19 cellular contexts compared by ENCODE assay signal in the genomic region with DNA sequence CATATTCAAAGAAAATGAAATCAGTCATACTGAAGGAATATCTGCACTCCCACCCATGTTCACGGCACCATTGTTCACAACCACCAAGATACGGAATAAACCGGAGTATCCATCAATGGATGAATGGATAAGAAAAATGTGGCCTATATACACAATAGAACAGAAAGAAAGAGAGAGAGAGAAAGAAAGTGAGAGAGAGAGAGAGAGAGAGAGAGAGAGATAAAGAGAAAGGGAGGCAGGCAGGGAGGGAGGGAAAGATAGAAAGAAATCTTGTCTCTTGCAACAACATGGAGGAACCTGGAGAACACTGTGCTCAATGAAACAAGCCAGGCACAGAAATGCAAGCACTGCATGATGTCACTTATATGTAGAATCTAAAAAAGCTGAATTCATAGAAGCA.
"Had no signal": no experiment of that assay in that cellular context is flagged by ENCODE, and none has a peak within 500 bp of the region (broad histone marks: within the 10 kb centered on the region; RNA-seq: fewer than 3 reads in every experiment).

No MANE protein-coding gene starts in this region.

- H3K9me3 ChIP-seq: neutrophil had no signal

- H3K36me3 ChIP-seq: neutrophil, suprapubic skin, transverse colon had no signal

- H3K4me3 ChIP-seq: smooth muscle cell, suprapubic skin, transverse colon had no signal

- H3K9ac ChIP-seq: parathyroid adenoma had no signal

- H3K36me3 Mint-ChIP-seq: WTC11 had no signal

- H3K4me3 Mint-ChIP-seq: activated CD8-positive, alpha-beta T cell treated with anti-CD3 and anti-CD28 coated beads for 36 hours; activated naive CD4-positive, alpha-beta T cell treated with anti-CD3 and anti-CD28 coated beads for 36 hours; stimulated activated naive CD8-positive, alpha-beta T cell treated with anti-CD3 and anti-CD28 coated beads, Interleukin-15, amount 100 ng/mL, for 72 hours; T-helper 2 cell treated with Interferon-gamma antibody and Interleukin-4, amounts not matched to agents 5 μg/mL and 100 μg/mL, for 36 hours; WTC11 had no signal

- H3K27ac Mint-ChIP-seq: activated CD8-positive, alpha-beta T cell treated with anti-CD3 and anti-CD28 coated beads for 36 hours; activated naive CD4-positive, alpha-beta T cell treated with anti-CD3 and anti-CD28 coated beads for 36 hours; stimulated activated naive CD8-positive, alpha-beta T cell treated with anti-CD3 and anti-CD28 coated beads, Interleukin-15, amount 100 ng/mL, for 72 hours; T-helper 2 cell treated with Interferon-gamma antibody and Interleukin-4, amounts not matched to agents 5 μg/mL and 100 μg/mL, for 36 hours had no signal

- DNase-seq: activated CD4-positive, alpha-beta T cell treated with anti-CD3 and anti-CD28 coated beads for 48 hours; activated CD8-positive, alpha-beta T cell treated with anti-CD3 and anti-CD28 coated beads for 36 hours; activated naive CD4-positive, alpha-beta T cell treated with anti-CD3 and anti-CD28 coated beads for 36 hours; activated T-cell treated with anti-CD3 and anti-CD28 coated beads, Interleukin-2, amount 50 U/mL, for 1 hour; foreskin fibroblast; mesendoderm; naive thymus-derived CD8-positive, alpha-beta T cell; stimulated activated CD4-positive, alpha-beta T cell treated with anti-CD3 and anti-CD28 coated beads, Interleukin-4, amount 100 ng/mL, for 1 hour; stimulated activated naive CD8-positive, alpha-beta T cell treated with anti-CD3 and anti-CD28 coated beads, Interleukin-15, amount 100 ng/mL, for 72 hours; transverse colon had no signal

- H3K4me2 ChIP-seq: smooth muscle cell had no signal

- ATAC-seq: activated CD8-positive, alpha-beta T cell treated with anti-CD3 and anti-CD28 coated beads for 36 hours; naive thymus-derived CD8-positive, alpha-beta T cell; sciatic nerve; stimulated activated naive CD8-positive, alpha-beta T cell treated with anti-CD3 and anti-CD28 coated beads, Interleukin-15, amount 100 ng/mL, for 72 hours; WTC11 had no signal

- FAIRE-seq: bronchial epithelial cell had no signal

- H3K4me1 ChIP-seq: parathyroid adenoma, suprapubic skin had no signal

- H3K27me3 ChIP-seq: neutrophil, suprapubic skin, transverse colon had no signal

- H2AFZ ChIP-seq: parathyroid adenoma had no signal

- H3K27me3 Mint-ChIP-seq: activated CD8-positive, alpha-beta T cell treated with anti-CD3 and anti-CD28 coated beads for 36 hours; naive thymus-derived CD8-positive, alpha-beta T cell; stimulated activated naive CD8-positive, alpha-beta T cell treated with anti-CD3 and anti-CD28 coated beads, Interleukin-15, amount 100 ng/mL, for 72 hours had no signal

- H3K27ac ChIP-seq: epithelial cell of prostate, neutrophil, parathyroid adenoma, suprapubic skin, transverse colon had no signal
